Comparison of ENCODE assay signal across 1 cellular context in genomic region chrX:118497180-118497814, GRCh38.
TF ChIP-seq lines count a peak whose summit lies in the region.

No MANE protein-coding gene starts in this region.

TF ChIP-seq in HepG2, 621 proteins besides CTCF, POLR2A, EP300 and RAD21 (continued from another document):
- no peak for TF ChIP-seq SNAPC4 (CRISPR knock-in tag; IDR thresholded peaks at IDR 0.05)
